ENCODE assay signal across 29 cellular contexts in the genomic region with DNA sequence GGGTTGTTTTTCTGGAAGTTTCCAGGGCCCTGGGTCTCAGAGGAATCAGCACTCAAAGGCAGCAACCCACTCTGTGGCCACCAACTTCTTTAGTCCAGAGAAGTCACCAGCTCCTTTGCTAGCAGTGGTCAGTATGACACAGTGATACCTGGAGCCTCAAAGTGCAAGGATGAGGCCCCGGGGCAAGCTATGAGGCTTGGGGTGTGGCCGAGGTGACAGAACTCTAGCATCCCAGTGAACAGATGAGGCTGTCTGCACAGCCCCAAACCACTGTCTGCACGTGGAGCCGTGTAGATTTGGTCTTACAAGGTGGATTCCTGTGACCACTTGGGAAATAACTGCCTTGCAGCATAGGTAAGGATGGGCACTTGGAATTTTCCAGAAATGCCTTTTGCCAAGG. TPM values are rescaled to one million over a fixed set of nuclear protein-coding genes. Genes with fewer than 3 reads are reported as not detected.
"Had no signal": no experiment of that assay in that cellular context is flagged by ENCODE, and none has a peak within 500 bp of the region (broad histone marks: within the 10 kb centered on the region; RNA-seq: fewer than 3 reads in every experiment).

No MANE protein-coding gene starts in this region.

- H3K36me3 ChIP-seq: stomach, suprapubic skin, thoracic aorta, thyroid gland, tibial artery, tibial nerve, transverse colon, upper lobe of left lung, upper lobe of right lung, uterus, vagina had no signal

- H3K27me3 Mint-ChIP-seq: stimulated activated naive CD8-positive, alpha-beta T cell treated with anti-CD3 and anti-CD28 coated beads, Interleukin-15, amount 100 ng/mL, for 72 hours; stimulated activated naive CD8-positive, alpha-beta T cell treated with anti-CD3 and anti-CD28 coated beads, Interleukin-15, Interleukin-2, amounts not matched to agents 100 ng/mL and 50 ng/mL, for 24 hours; type B pancreatic cell had no signal

- H3K27ac Mint-ChIP-seq: stimulated activated effector memory CD8-positive, alpha-beta T cell treated with anti-CD3 and anti-CD28 coated beads, Interleukin-12 subunit alpha, Interleukin-12 subunit beta, amount 100 ng/mL, for 72 hours; stimulated activated memory B cell treated with anti-CD40 and anti-IgM and Interleukin-4, amounts not matched to agents 10 μg/mL and 1 μg/mL and 100 μg/mL, for 72 hours; stimulated activated naive B cell treated with anti-CD40 and anti-IgM and Interleukin-4, amounts not matched to agents 10 μg/mL and 1 μg/mL and 100 μg/mL, for 72 hours; stimulated activated naive CD8-positive, alpha-beta T cell treated with anti-CD3 and anti-CD28 coated beads, Interleukin-15, Interleukin-2, amounts not matched to agents 100 ng/mL and 50 ng/mL, for 24 hours; type B pancreatic cell had no signal

- H3K4me3 Mint-ChIP-seq: stimulated activated effector memory CD8-positive, alpha-beta T cell treated with anti-CD3 and anti-CD28 coated beads, Interleukin-12 subunit alpha, Interleukin-12 subunit beta, amount 100 ng/mL, for 72 hours; stimulated activated memory B cell treated with anti-CD40 and anti-IgM and Interleukin-4, amounts not matched to agents 10 μg/mL and 1 μg/mL and 100 μg/mL, for 72 hours; stimulated activated naive B cell treated with anti-CD40 and anti-IgM and Interleukin-4, amounts not matched to agents 10 μg/mL and 1 μg/mL and 100 μg/mL, for 72 hours; stimulated activated naive CD8-positive, alpha-beta T cell treated with anti-CD3 and anti-CD28 coated beads, Interleukin-15, amount 100 ng/mL, for 72 hours; stimulated activated naive CD8-positive, alpha-beta T cell treated with anti-CD3 and anti-CD28 coated beads, Interleukin-15, Interleukin-2, amounts not matched to agents 100 ng/mL and 50 ng/mL, for 24 hours; type B pancreatic cell had no signal

- H3K27me3 ChIP-seq: stomach, suprapubic skin, testis, thyroid gland, tibial nerve, transverse colon, upper lobe of left lung, upper lobe of right lung, uterus, vagina had no signal

- ATAC-seq: stimulated activated effector memory CD8-positive, alpha-beta T cell treated with anti-CD3 and anti-CD28 coated beads, Interleukin-12 subunit alpha, Interleukin-12 subunit beta, amount 100 ng/mL, for 72 hours; stimulated activated memory B cell treated with anti-CD40 and anti-IgM and Interleukin-4, amounts not matched to agents 10 μg/mL and 1 μg/mL and 100 μg/mL, for 72 hours; stimulated activated naive B cell treated with anti-CD40 and anti-IgM and Interleukin-4, amounts not matched to agents 10 μg/mL and 1 μg/mL and 100 μg/mL, for 72 hours; stimulated activated naive CD8-positive, alpha-beta T cell treated with anti-CD3 and anti-CD28 coated beads, Interleukin-15, amount 100 ng/mL, for 72 hours; stimulated activated naive CD8-positive, alpha-beta T cell treated with anti-CD3 and anti-CD28 coated beads, Interleukin-15, Interleukin-2, amounts not matched to agents 100 U/mL and 50 U/mL, for 24 hours; upper lobe of right lung had no signal

- H3K27ac ChIP-seq: stomach, suprapubic skin, testis, thoracic aorta, thyroid gland, tibial artery, tibial nerve, transverse colon, upper lobe of left lung, upper lobe of right lung, uterus, vagina had no signal

- H3K36me3 Mint-ChIP-seq: stimulated activated effector memory CD8-positive, alpha-beta T cell treated with anti-CD3 and anti-CD28 coated beads, Interleukin-12 subunit alpha, Interleukin-12 subunit beta, amount 100 ng/mL, for 72 hours; type B pancreatic cell had no signal

- H3K4me1 ChIP-seq: testis, thyroid gland, tibial artery, tibial nerve, transverse colon, upper lobe of right lung, uterus, vagina had no signal

- H3K4me1 Mint-ChIP-seq: stimulated activated effector memory CD8-positive, alpha-beta T cell treated with anti-CD3 and anti-CD28 coated beads, Interleukin-12 subunit alpha, Interleukin-12 subunit beta, amount 100 ng/mL, for 72 hours; stimulated activated naive CD8-positive, alpha-beta T cell treated with anti-CD3 and anti-CD28 coated beads, Interleukin-15, amount 100 ng/mL, for 72 hours had no signal

- DNase-seq: stimulated activated CD4-positive, alpha-beta T cell treated with anti-CD3 and anti-CD28 coated beads, Interleukin-2, amount 100 ng/mL, for 48 hours; stimulated activated CD4-positive, alpha-beta T cell treated with anti-CD3 and anti-CD28 coated beads, Interleukin-4, amount 100 ng/mL, for 1 hour; stimulated activated CD4-positive, alpha-beta T cell treated with anti-CD3 and anti-CD28 coated beads, Interleukin-4, amount 100 ng/mL, for 24 hours; stimulated activated CD4-positive, alpha-beta T cell treated with anti-CD3 and anti-CD28 coated beads, Interleukin-4, amount 100 ng/mL, for 4 hours; stimulated activated CD8-positive, alpha-beta memory T cell treated with anti-CD3 and anti-CD28 coated beads, Interleukin-4, amount 100 ng/mL, for 48 hours; stimulated activated naive B cell treated with anti-CD40 and anti-IgM and Interleukin-4, amounts not matched to agents 10 μg/mL and 1 μg/mL and 100 μg/mL, for 72 hours; stimulated activated naive CD4-positive, alpha-beta T cell; stimulated activated naive CD4-positive, alpha-beta T cell treated with Interleukin-2 at 50 U/mL for 16 hours; stimulated activated naive CD8-positive, alpha-beta T cell treated with anti-CD3 and anti-CD28 coated beads, Interleukin-15, amount 100 ng/mL, for 72 hours; stimulated activated naive CD8-positive, alpha-beta T cell treated with anti-CD3 and anti-CD28 coated beads, Interleukin-15, Interleukin-2, amounts not matched to agents 100 U/mL and 50 U/mL, for 24 hours; stomach; substantia nigra; testis; thyroid gland; tibial artery; transverse colon; trophoblast cell; upper lobe of left lung; upper lobe of right lung; uterus had no signal

- H3K9me3 ChIP-seq: stomach, suprapubic skin, testis, thoracic aorta, thyroid gland, tibial artery, tibial nerve, transverse colon, upper lobe of left lung, upper lobe of right lung, uterus, vagina had no signal

- H3K4me3 ChIP-seq: stomach, suprapubic skin, testis, thoracic aorta, thyroid gland, tibial artery, tibial nerve, transverse colon, upper lobe of left lung, upper lobe of right lung, uterus, vagina had no signal

- H3K9me3 Mint-ChIP-seq: stimulated activated effector memory CD8-positive, alpha-beta T cell treated with anti-CD3 and anti-CD28 coated beads, Interleukin-12 subunit alpha, Interleukin-12 subunit beta, amount 100 ng/mL, for 72 hours; stimulated activated naive CD8-positive, alpha-beta T cell treated with anti-CD3 and anti-CD28 coated beads, Interleukin-15, amount 100 ng/mL, for 72 hours; stimulated activated naive CD8-positive, alpha-beta T cell treated with anti-CD3 and anti-CD28 coated beads, Interleukin-15, Interleukin-2, amounts not matched to agents 100 ng/mL and 50 ng/mL, for 24 hours; type B pancreatic cell had no signal

RNA-seq across cellular contexts. Expression of gene TEKT5, which starts 24.9 kb away (rescaled TPM):
- total RNA-seq: temporal lobe, thoracic aorta, tibial nerve, upper lobe of right lung, vagina had no signal
